10 cellular contexts compared by ENCODE assay signal in the genomic region with DNA sequence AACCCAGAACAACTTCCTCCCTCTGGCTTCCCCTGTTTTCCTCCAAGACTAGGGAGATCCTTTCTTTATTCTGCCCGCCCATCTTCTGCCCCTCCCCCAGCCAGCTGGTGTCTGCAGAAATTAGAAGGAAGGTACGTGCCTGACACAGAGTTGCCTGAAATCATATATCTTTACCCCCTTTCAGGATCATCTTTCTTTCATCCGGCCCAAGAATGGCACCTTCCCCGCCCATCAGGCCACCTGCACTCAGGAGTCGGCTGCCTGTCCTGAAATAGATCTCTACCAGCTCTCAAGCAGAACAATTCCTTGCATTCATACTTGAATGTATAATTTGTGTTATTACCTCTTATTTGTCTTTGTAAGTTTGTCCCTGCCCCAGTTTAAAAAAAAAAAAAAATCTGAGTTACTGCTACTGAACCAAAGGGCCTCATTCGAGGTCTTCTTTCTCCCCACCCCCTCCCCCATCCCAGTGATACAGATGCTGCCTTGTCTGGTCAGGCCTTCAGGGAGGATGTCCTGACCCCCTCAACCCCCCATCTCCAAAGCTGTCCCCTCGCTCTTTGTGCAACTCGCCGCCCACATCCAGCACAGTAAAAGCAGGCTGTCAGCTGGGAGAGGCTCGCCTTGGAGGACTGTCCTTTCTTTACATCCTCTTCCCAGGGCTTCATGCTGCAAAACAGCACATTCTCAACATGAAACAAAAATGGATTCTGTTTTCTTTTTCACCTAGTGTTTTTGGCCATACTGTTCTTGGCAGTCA.
DNase-seq lines count a peak whose midpoint lies in the region; ATAC-seq, FAIRE-seq and TF ChIP-seq lines count a peak whose summit lies in the region.
"Had no signal": no experiment of that assay in that cellular context is flagged by ENCODE, and none has a peak within 500 bp of the region (broad histone marks: within the 10 kb centered on the region; RNA-seq: fewer than 3 reads in every experiment).

No MANE protein-coding gene starts in this region.

- H4K91ac ChIP-seq in neuronal stem cell (ENCODE audit: low read depth, low read length, poor library complexity) = no peak overlapping the region

- H4K8ac ChIP-seq in neuronal stem cell (ENCODE audit: low read depth, low read length) = no peak overlapping the region

- H3K18ac ChIP-seq in neuronal stem cell (ENCODE audit: low read length) = peak overlapping the region; percentile 78

- peak overlapping the region; percentile 66 for H2AFZ ChIP-seq in neuronal stem cell (ENCODE audit: low read length)

- H3K4me1 ChIP-seq in BLaER1 (peaks cover 36% of the 10 kb centered on the region), endodermal cell (ENCODE audit: control insufficient read depth, insufficient read depth, low read length) (peaks cover 12% of the 10 kb centered on the region), neuronal stem cell (ENCODE audit: control insufficient read depth in 2 of 2, insufficient read depth in 1 of 2, low read depth in 1 of 2, low read length in 2 of 2) (peaks cover 12 to 21% of the 10 kb centered on the region in 2 donors), pancreas (peaks cover 13 to 25% (median 20%) of the 10 kb centered on the region in 3 donors)

- no peak overlapping the region for H2AK5ac ChIP-seq in neuronal stem cell (ENCODE audit: low read depth, low read length)

- H3K27me3 ChIP-seq in BLaER1 (no peaks in the 10 kb centered on the region), endodermal cell (ENCODE audit: control insufficient read depth, insufficient read depth, low read length, poor library complexity, severe bottlenecking) (no peaks in the 10 kb centered on the region), neuronal stem cell (ENCODE audit: control insufficient read depth in 3 of 3, insufficient read depth in 3 of 3, low read depth in 1 of 3, low read length in 3 of 3) (no peaks in the 10 kb centered on the region), pancreas (no peaks in the 10 kb centered on the region)

- H3K27ac ChIP-seq in BLaER1 (no peak overlapping the region; the same call in 1 of the 2 replicates), endodermal cell (ENCODE audit: low read depth, low read length) (peak overlapping the region; percentile 93), neuronal stem cell (replicated peaks; ENCODE audit: low read length) (peak overlapping the region; percentile 61), pancreas (no peak overlapping the region)

- H2BK5ac ChIP-seq in neuronal stem cell (ENCODE audit: low read length) = no peak overlapping the region

- H3K9ac ChIP-seq in BLaER1 = no peak overlapping the region
- H3K9ac ChIP-seq in endodermal cell (ENCODE audit: extremely low read depth, low read length, poor library complexity, severe bottlenecking) = no peak overlapping the region
- no peak overlapping the region for H3K9ac ChIP-seq in neuronal stem cell (ENCODE audit: low read depth, low read length, poor library complexity)

- no peak overlapping the region for H3K4me3 Mint-ChIP-seq in endodermal cell
- no peak overlapping the region for H3K4me3 Mint-ChIP-seq in T-helper 17 cell
- H3K4me3 Mint-ChIP-seq in activated T-cell treated with anti-CD3 and anti-CD28 coated beads, Interleukin-2, amount 50 U/mL, for 24 hours = no peak overlapping the region

- H3K9me3 ChIP-seq in BLaER1 (no peaks in the 10 kb centered on the region), endodermal cell (ENCODE audit: control insufficient read depth, low read length) (no peaks in the 10 kb centered on the region), neuronal stem cell (replicated peaks in 1 of 2; ENCODE audit: control insufficient read depth in 2 of 2, insufficient read depth in 1 of 2, low read depth in 1 of 2, low read length in 2 of 2) (no peaks in the 10 kb centered on the region), pancreas (no peaks in the 10 kb centered on the region), T-helper 17 cell (ENCODE audit: control insufficient read depth, low read length, poor library complexity, severe bottlenecking) (no peaks in the 10 kb centered on the region)

- intact Hi-C loops in pancreas (cut with DNase I) = no loop called here

- H3K4ac ChIP-seq in neuronal stem cell (ENCODE audit: low read length) = no peak overlapping the region

- H3K4me3 ChIP-seq in BLaER1 (no peak overlapping the region), endodermal cell (ENCODE audit: low read length) (no peak overlapping the region), neuronal stem cell (ENCODE audit: low read length in 2 of 2) (peak overlapping the region in 1 of 2 donors; percentile 13), pancreas (no peak overlapping the region)

- no peak for FAIRE-seq in pancreas (lab: Jason Lieb, UNC)
- FAIRE-seq: HTR-8/SVneo had no signal

- H3K14ac ChIP-seq in neuronal stem cell (ENCODE audit: low read length) = peak overlapping the region; percentile 31

- peaks cover 9% of the 10 kb centered on the region for H3K9me3 Mint-ChIP-seq in endodermal cell
- no peaks in the 10 kb centered on the region for H3K9me3 Mint-ChIP-seq in activated T-cell treated with anti-CD3 and anti-CD28 coated beads, Interleukin-2, amount 50 U/mL, for 24 hours

- H3K4me2 ChIP-seq in BLaER1 (peak overlapping the region; percentile 74), neuronal stem cell (ENCODE audit: insufficient read depth, low read length, poor library complexity, severe bottlenecking) (no peak overlapping the region)

- DNase-seq in NCI-H524 (lab: John Stamatoyannopoulos, UW) (peak; percentile 36 to 90), endodermal cell (no peak), neuronal stem cell (ENCODE audit: low spot score) (no peak), pancreas (no peak), T-helper 17 cell (no peak)
- no peak for DNase-seq in activated T-cell treated with anti-CD3 and anti-CD28 coated beads, Interleukin-2, amount 50 U/mL, for 24 hours
- DNase-seq: Calu3 had no signal

- no peaks in the 10 kb centered on the region for H3K79me1 ChIP-seq in neuronal stem cell (ENCODE audit: low read depth, low read length)

- H3K4me1 Mint-ChIP-seq in endodermal cell = peaks cover 35% of the 10 kb centered on the region
- peaks cover 7% of the 10 kb centered on the region for H3K4me1 Mint-ChIP-seq in T-helper 17 cell
- peaks cover 18% of the 10 kb centered on the region for H3K4me1 Mint-ChIP-seq in activated T-cell treated with anti-CD3 and anti-CD28 coated beads, Interleukin-2, amount 50 U/mL, for 24 hours (ENCODE audit: low read depth)

- no peak for ATAC-seq in HG03439 (IDR thresholded peaks at IDR 0.05; ENCODE audit: unreplicated experiment)
- no peak for ATAC-seq in pancreas
- no peak for ATAC-seq in T-helper 17 cell

- H3K23ac ChIP-seq in neuronal stem cell (ENCODE audit: low read depth, low read length, poor library complexity) = no peak overlapping the region

- H2BK12ac ChIP-seq in neuronal stem cell (ENCODE audit: low read length) = no peak overlapping the region

- no peak overlapping the region for H2BK120ac ChIP-seq in neuronal stem cell (ENCODE audit: low read depth, low read length)

- no peak for TF ChIP-seq CTCF in endodermal cell (conservative IDR thresholded peaks at IDR 0.05)
- TF ChIP-seq CTCF in pancreas (IDR thresholded peaks at IDR 0.05) = no peak

- no peaks in the 10 kb centered on the region for H4K20me1 ChIP-seq in BLaER1

- H3K36me3 Mint-ChIP-seq in endodermal cell (ENCODE audit: low read depth) = peaks cover 8% of the 10 kb centered on the region
- H3K36me3 Mint-ChIP-seq in T-helper 17 cell (ENCODE audit: low read depth) = peaks cover 3% of the 10 kb centered on the region
- H3K36me3 Mint-ChIP-seq in activated T-cell treated with anti-CD3 and anti-CD28 coated beads, Interleukin-2, amount 50 U/mL, for 24 hours (ENCODE audit: low read depth) = peaks cover 29% of the 10 kb centered on the region

- H2BK15ac ChIP-seq in neuronal stem cell (ENCODE audit: low read length) = no peak overlapping the region

- H3K27me3 Mint-ChIP-seq in endodermal cell (ENCODE audit: insufficient read depth) (no peaks in the 10 kb centered on the region), T-helper 17 cell (no peaks in the 10 kb centered on the region)
- no peaks in the 10 kb centered on the region for H3K27me3 Mint-ChIP-seq in activated T-cell treated with anti-CD3 and anti-CD28 coated beads, Interleukin-2, amount 50 U/mL, for 24 hours

- H3K27ac Mint-ChIP-seq in endodermal cell (no peak overlapping the region), T-helper 17 cell (no peak overlapping the region)
- H3K27ac Mint-ChIP-seq in activated T-cell treated with anti-CD3 and anti-CD28 coated beads, Interleukin-2, amount 50 U/mL, for 24 hours = no peak overlapping the region

- H3K36me3 ChIP-seq in BLaER1 (no peaks in the 10 kb centered on the region; the same call in 1 of the 2 replicates), endodermal cell (ENCODE audit: control insufficient read depth, insufficient read depth, low read length) (no peaks in the 10 kb centered on the region), neuronal stem cell (replicated peaks in 1 of 2; ENCODE audit: control insufficient read depth in 2 of 2, insufficient read depth in 2 of 2, low read length in 2 of 2) (no peaks in the 10 kb centered on the region), pancreas (no peaks in the 10 kb centered on the region)

- WGBS in endodermal cell (ENCODE audit: insufficient coverage in 1 of 2, insufficient read length in 1 of 2), 2 experiments = 64 to 76% methylated on average over 4 to 10 of the region's 10 CpGs
- WGBS in neuronal stem cell (ENCODE audit: extremely low coverage in 2 of 2, insufficient read length in 2 of 2, insufficient replicate concordance in 1 of 2), 2 donors = no CpG with 5 or more reads among the region's 10 CpGs
- WGBS in pancreas, 2 donors = 82 to 88% methylated on average over 10 of the region's 10 CpGs

Comparison
In these comparisons a context has a peak if more than half of its experiments do, and no peak if none do; other contexts are left out.
1. H3K27ac ChIP-seq: peak in endodermal cell (single experiment) and neuronal stem cell (single experiment); none in BLaER1 (single experiment) and pancreas (0 of 4).
2. DNase-seq: peak in NCI-H524 (2 of 2); none in endodermal cell (single experiment), neuronal stem cell (single experiment), pancreas (0 of 6), T-helper 17 cell (0 of 3) and activated T-cell treated with anti-CD3 and anti-CD28 coated beads, Interleukin-2, amount 50 U/mL, for 24 hours (single experiment).